8 cellular contexts compared by ENCODE assay signal in genomic region chr15:41894251-41894790, GRCh38. TPM values are rescaled to one million over a fixed set of nuclear protein-coding genes. Genes with fewer than 3 reads are reported as not detected.
DNase-seq lines count a peak whose midpoint lies in the region; ATAC-seq and TF ChIP-seq lines count a peak whose summit lies in the region.
"Had no signal": no experiment of that assay in that cellular context is flagged by ENCODE, and none has a peak within 500 bp of the region (broad histone marks: within the 10 kb centered on the region; RNA-seq: fewer than 3 reads in every experiment).

No MANE protein-coding gene starts in this region.

- TF ChIP-seq EP300 in stomach (IDR thresholded peaks at IDR 0.05): no peak

- POLR2A ChIA-PET in T-cell (lab: Charles Lee): interaction anchor here (0.6 to 1.0 kb wide), 2 partner anchors 10 to 242 kb away, joined by 5 to 6 read pairs; no protein-coding TSS in a partner anchor

- peak; percentile 16 for ATAC-seq in GM21528 (IDR thresholded peaks at IDR 0.05; ENCODE audit: low FRiP score, unreplicated experiment)
- no peak for ATAC-seq in T-cell (replicated peaks in 1 of 4)
- ATAC-seq in heart left ventricle: peak in 3 of 4 donors; percentile 0 to 2 (median 1)

- H3K27me3 ChIP-seq in heart left ventricle (no peaks in the 10 kb centered on the region), stomach (no peaks in the 10 kb centered on the region)
- H3K27me3 ChIP-seq: cardiac muscle cell had no signal

- peak overlapping the region in 11 of 12 donors; percentile 3 to 67 (median 56) for H3K4me3 ChIP-seq in heart left ventricle
- peak overlapping the region in 3 of 4 donors; percentile 17 to 26 (median 18) for H3K4me3 ChIP-seq in stomach
- H3K4me3 ChIP-seq: cardiac muscle cell had no signal

- TF ChIP-seq POLR2A in heart left ventricle (IDR thresholded peaks at IDR 0.05) (no peak), stomach (IDR thresholded peaks at IDR 0.05) (no peak)

- H3K9me3 ChIP-seq in heart left ventricle (no peaks in the 10 kb centered on the region), stomach (no peaks in the 10 kb centered on the region)

- H3K27me3 Mint-ChIP-seq in T-cell: no peaks in the 10 kb centered on the region

- H3K4me1 ChIP-seq in heart left ventricle: peaks cover 9 to 33% (median 25%) of the 10 kb centered on the region in 12 donors
- peaks cover 24 to 35% (median 35%) of the 10 kb centered on the region in 4 donors for H3K4me1 ChIP-seq in stomach

- H3K36me3 Mint-ChIP-seq in T-cell: peaks cover 8% of the 10 kb centered on the region

- H3K27ac Mint-ChIP-seq in T-cell: peak overlapping the region; percentile 94 to 98

- H3K27ac ChIP-seq in heart left ventricle: peak overlapping the region; percentile 18 to 96 (median 88)
- H3K27ac ChIP-seq in stomach: peak overlapping the region; percentile 11 to 77 (median 64)
- H3K27ac ChIP-seq: cardiac muscle cell had no signal

- intact Hi-C loops in heart left ventricle (cut with DNase I): loop anchor here in 6 of 10 donors (2.0 to 10.0 kb wide), 6 partner anchors 52 to 160 kb away; partner anchors contain the start of genes JMJD7 (in 2 of the 6) and MAPKBP1 (in 2 of the 6)
- intact Hi-C loops in stomach (cut with DNase I; ENCODE audit: low total_unique reads): no loop called here

- peaks cover 26 to 56% (median 37%) of the 10 kb centered on the region in 3 donors for H3K4me1 Mint-ChIP-seq in T-cell

- peak overlapping the region; percentile 58 to 68 (median 66) for H3K4me3 Mint-ChIP-seq in T-cell

- no peak for DNase-seq in T-cell
- peak in 1 of 5 donors; percentile 27 for DNase-seq in heart left ventricle
- no peak for DNase-seq in stomach
- DNase-seq in nucleus accumbens (lab: John Stamatoyannopoulos, UW): no peak
- no peak for DNase-seq in NCI-H446 (lab: John Stamatoyannopoulos, UW)
- no peak for DNase-seq in stimulated activated naive CD4-positive, alpha-beta T cell treated with Interleukin-2 at 50 U/mL for 16 hours (lab: John Stamatoyannopoulos, UW)

- CTCF ChIA-PET in T-cell (lab: Charles Lee): interaction anchor here (1.0 to 2.1 kb wide), 7 partner anchors 9 to 122 kb away, joined by 4 to 12 read pairs (median 5); partner anchors contain the start of gene MAPKBP1 (in 1 of the 2)

- H3K36me3 ChIP-seq in heart left ventricle (peaks cover 0 to 31% (median 24%) of the 10 kb centered on the region in 9 donors), stomach (peaks cover 0 to 30% (median 19%) of the 10 kb centered on the region in 4 donors)

- no peaks in the 10 kb centered on the region for H3K9me3 Mint-ChIP-seq in T-cell

- 35 to 44% (median 39%) methylated on average over 14 to 17 of the region's 17 CpGs; no CpG with 5 or more reads in 1 of the 4 donors for WGBS in heart left ventricle, 4 donors
- 82 to 91% (median 84%) methylated on average over 5 to 17 of the region's 17 CpGs for WGBS in stomach, 5 donors

- TF ChIP-seq CTCF in heart left ventricle (IDR thresholded peaks at IDR 0.05) (no peak), stomach (IDR thresholded peaks at IDR 0.05) (no peak)

RNA-seq across cellular contexts. Expression of gene SPTBN5, which starts 0.5 kb away (rescaled TPM):
- 1 to 10 TPM; 1.0 to 4.0 (median 2.2) TPM for total RNA-seq in T-cell
- 1 to 10 TPM in 8 of 9 donors, under 1 TPM in 1; 0.31 to 5.6 (median 1.7) TPM for total RNA-seq in heart left ventricle
- polyA plus RNA-seq in heart left ventricle: 1 to 10 TPM; 1.3 to 3.2 TPM
- total RNA-seq in stomach: 1 to 10 TPM in 1 of 5 donors, under 1 TPM in 3, not detected in 1; 0.29 to 4.9 (median 0.80) TPM
- polyA plus RNA-seq in stomach: 1 to 10 TPM; 2.6 to 3.2 (median 2.9) TPM

RNA-seq across cellular contexts. Expression of gene PLA2G4B, which starts 55.7 kb away (rescaled TPM):
- total RNA-seq in T-cell (10 to 100 TPM; 32.0 to 55.8 (median 44.9) TPM), heart left ventricle (1 to 10 TPM in 7 of 9 donors, under 1 TPM in 2; 0.38 to 6.0 (median 2.8) TPM), stomach (10 to 100 TPM in 3 of 5 donors, 1 to 10 TPM in 2; 2.6 to 71.2 (median 22.6) TPM)
- polyA plus RNA-seq in heart left ventricle (1 to 10 TPM; 1.4 to 4.1 TPM), stomach (10 to 100 TPM in 1 of 3 donors, 1 to 10 TPM in 2; 4.0 to 38.5 (median 5.3) TPM)

Comparison
In these comparisons a context has a peak if more than half of its experiments do, and no peak if none do; other contexts are left out.
1. ATAC-seq: peak in GM21528 (single experiment) and heart left ventricle (3 of 4); none in T-cell (0 of 4).